In the genomic region with DNA sequence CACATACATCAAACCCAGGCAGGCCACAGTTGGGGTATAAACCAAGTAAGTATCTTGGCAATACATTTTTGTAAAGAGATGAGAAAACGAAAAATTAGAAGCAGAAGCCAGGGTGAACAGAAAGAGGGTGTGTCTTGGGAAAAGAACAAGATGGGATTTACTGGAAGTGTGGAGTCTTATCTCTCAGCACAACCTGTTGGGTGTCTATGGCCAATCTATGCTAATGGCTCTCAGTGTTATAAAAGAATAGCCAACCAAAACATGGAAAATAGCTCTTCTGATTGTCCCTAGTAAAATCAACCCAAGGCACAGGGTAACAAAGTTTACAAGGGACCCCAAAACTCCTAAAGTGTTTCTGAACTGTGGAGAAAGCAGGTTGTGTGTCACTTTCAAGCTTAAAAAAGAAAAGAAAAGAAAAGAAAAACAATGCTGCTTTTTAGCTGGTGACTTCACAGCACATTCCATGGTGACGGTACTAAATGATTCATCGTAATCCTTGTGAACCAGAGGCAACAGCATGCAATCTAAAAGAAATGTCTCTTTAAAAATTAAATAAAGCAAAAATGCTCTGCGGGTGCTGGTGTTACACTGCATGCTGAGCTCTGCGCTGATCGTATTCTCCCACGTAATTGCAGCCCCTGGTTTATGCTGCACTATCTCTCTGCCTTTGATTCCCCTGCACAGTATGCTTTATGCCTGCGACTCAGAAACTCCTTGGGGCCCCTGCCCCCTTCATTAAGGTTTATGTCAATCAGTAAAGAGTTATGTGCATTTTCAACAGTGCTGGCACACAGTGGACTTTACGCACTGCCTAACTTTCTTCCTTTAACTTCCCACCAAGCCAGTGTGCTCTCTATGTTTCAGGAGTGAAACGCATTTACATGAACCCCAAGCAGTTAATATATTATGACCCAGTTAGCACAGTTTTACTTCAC, we compare ENCODE assay signal across 14 cellular contexts.
DNase-seq lines count a peak whose midpoint lies in the region; ATAC-seq and TF ChIP-seq lines count a peak whose summit lies in the region.
"Had no signal": no experiment of that assay in that cellular context is flagged by ENCODE, and none has a peak within 500 bp of the region (broad histone marks: within the 10 kb centered on the region; RNA-seq: fewer than 3 reads in every experiment).

No MANE protein-coding gene starts in this region.

- ATAC-seq in SK-N-SH treated with all-trans-retinoic acid at 6 μM for 48 hours (peak; percentile 86), HG02885 (IDR thresholded peaks at IDR 0.05; ENCODE audit: poor library complexity, unreplicated experiment) (no peak)
- ATAC-seq: left lobe of liver, T-cell had no signal

- H3K9me3 ChIP-seq in fibroblast of lung (ENCODE audit: control insufficient read depth, insufficient read depth, low read depth, low read length) = no peaks in the 10 kb centered on the region
- H3K9me3 ChIP-seq: sigmoid colon had no signal

- H4K20me1 ChIP-seq in fibroblast of lung (ENCODE audit: control insufficient read depth, extremely low read depth, insufficient read depth, low read length) = no peaks in the 10 kb centered on the region

- H2AFZ ChIP-seq in fibroblast of lung (ENCODE audit: low read length) = no peak overlapping the region

- no peak overlapping the region for H3K27ac ChIP-seq in fibroblast of lung (ENCODE audit: insufficient read depth, low read length)
- H3K27ac ChIP-seq: sigmoid colon had no signal

- H3K9ac ChIP-seq in fibroblast of lung (ENCODE audit: insufficient read depth, low read length) = no peak overlapping the region

- DNase-seq in GM04503 (ENCODE audit: low read depth) = peak; percentile 60
- DNase-seq in fibroblast of lung (ENCODE audit: low read depth in 2 of 2) = peak; percentile 84 to 92
- DNase-seq in renal cortical epithelial cell (ENCODE audit: low read depth) = peak; percentile 82
- DNase-seq in activated naive CD4-positive, alpha-beta T cell treated with anti-CD3 and anti-CD28 coated beads, Interleukin-2, amount 50 U/mL, for 16 hours = no peak
- DNase-seq in RPMI8226 = no peak
- no peak for DNase-seq in NCI-H748 treated with DMSO at 0.1 percent for 48 hours (lab: John Stamatoyannopoulos, UW)
- DNase-seq: activated T-cell treated with anti-CD3 and anti-CD28 coated beads, Interleukin-2, amount 50 U/mL, for 4 hours; DND-41; NCI-H345; sigmoid colon; T-cell had no signal

- H3K36me3 ChIP-seq in fibroblast of lung (ENCODE audit: control insufficient read depth, insufficient read depth, low read length) = no peaks in the 10 kb centered on the region
- H3K36me3 ChIP-seq: sigmoid colon had no signal

- peak overlapping the region; percentile 79 for H3K4me2 ChIP-seq in fibroblast of lung (ENCODE audit: extremely low read depth, insufficient read depth, low read length)

- no peak for TF ChIP-seq CTCF in fibroblast of lung (conservative IDR thresholded peaks at IDR 0.05 in 1 of 2, IDR thresholded peaks at IDR 0.05 in 1 of 2; ENCODE audit: low read depth in 1 of 2, low read length in 2 of 2)

- H3K4me1 ChIP-seq in fibroblast of lung (ENCODE audit: control insufficient read depth, extremely low read depth, insufficient read depth, low read length) = peaks cover 3% of the 10 kb centered on the region
- H3K4me1 ChIP-seq: sigmoid colon had no signal

- peak overlapping the region in 2 of 4 experiments; percentile 36 to 37 for H3K4me3 ChIP-seq in fibroblast of lung (replicated peaks in 1 of 4; ENCODE audit: control extremely low read depth in 1 of 4, insufficient read depth in 1 of 4, low read depth in 3 of 4, low read length in 4 of 4)
- H3K4me3 ChIP-seq: sigmoid colon had no signal

- no peaks in the 10 kb centered on the region for H3K79me2 ChIP-seq in fibroblast of lung (ENCODE audit: control insufficient read depth, insufficient read depth, low read length)

- peaks cover 6% of the 10 kb centered on the region for H3K27me3 ChIP-seq in fibroblast of lung (ENCODE audit: control insufficient read depth, insufficient read depth, low read length)
- H3K27me3 ChIP-seq: sigmoid colon had no signal

TF ChIP-seq in SK-N-SH treated with all-trans-retinoic acid at 6 μM for 48 hours, 23 proteins besides CTCF, POLR2A, EP300 and RAD21:
- 0 out of 2 replicates have a peak, but pooled peaks have one; percentile 7 for TF ChIP-seq ISL1 (CRISPR knock-in tag; IDR thresholded peaks at IDR 0.05)
- no peak for TF ChIP-seq PPARA (CRISPR knock-in tag; IDR thresholded peaks at IDR 0.05; ENCODE audit: borderline replicate concordance)

Comparison
In these comparisons a context has a peak if more than half of its experiments do, and no peak if none do; other contexts are left out.
1. DNase-seq: peak in GM04503 (single experiment), fibroblast of lung (2 of 2) and renal cortical epithelial cell (single experiment); none in activated naive CD4-positive, alpha-beta T cell treated with anti-CD3 and anti-CD28 coated beads, Interleukin-2, amount 50 U/mL, for 16 hours (single experiment), RPMI8226 (single experiment) and NCI-H748 treated with DMSO at 0.1 percent for 48 hours (single experiment).